Comparison of ENCODE assay signal across 9 cellular contexts in the genomic region with DNA sequence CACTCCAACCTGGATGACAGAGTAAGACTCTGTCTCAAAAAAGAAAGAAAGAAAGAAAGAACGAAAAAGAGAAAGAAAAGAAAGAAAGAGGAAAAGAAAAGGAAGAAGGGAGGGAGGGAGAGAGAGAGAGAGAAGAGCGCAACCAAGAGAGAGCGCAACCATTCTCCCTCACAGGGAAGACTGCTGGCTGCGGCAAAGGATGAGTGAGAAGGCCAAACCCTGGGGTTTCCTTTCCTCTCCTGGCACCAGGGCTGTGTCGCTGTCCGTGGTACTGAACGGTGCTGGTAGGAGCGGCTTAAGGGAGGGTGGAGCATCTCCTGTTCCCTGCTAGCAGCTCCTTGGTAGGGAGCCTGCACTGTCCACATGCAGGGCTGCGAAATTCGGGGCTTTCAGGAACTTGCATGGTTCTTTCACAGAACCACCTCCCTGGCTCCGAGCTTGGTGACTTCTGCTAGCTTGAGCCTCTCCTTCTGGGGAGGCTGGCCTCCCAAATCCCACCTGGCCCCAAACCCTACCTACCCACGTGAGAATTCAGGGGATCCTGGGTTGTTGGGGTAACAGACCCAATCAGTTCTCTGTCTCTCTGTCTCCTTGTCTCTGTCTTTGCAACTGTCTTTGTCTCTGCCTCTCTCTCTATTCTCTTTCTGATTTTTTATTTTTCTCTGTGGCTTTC. TPM values are rescaled to one million over a fixed set of nuclear protein-coding genes. Genes with fewer than 3 reads are reported as not detected.
DNase-seq lines count a peak whose midpoint lies in the region; ATAC-seq and TF ChIP-seq lines count a peak whose summit lies in the region.
"Had no signal": no experiment of that assay in that cellular context is flagged by ENCODE, and none has a peak within 500 bp of the region (broad histone marks: within the 10 kb centered on the region; RNA-seq: fewer than 3 reads in every experiment).

No MANE protein-coding gene starts in this region.

- no peak overlapping the region for H3K9ac ChIP-seq in endodermal cell (ENCODE audit: extremely low read depth, low read length, poor library complexity, severe bottlenecking)

- no peak for TF ChIP-seq CTCF in endodermal cell (conservative IDR thresholded peaks at IDR 0.05)

- DNase-seq in EH (ENCODE audit: low read depth) (peak; percentile 88), NCI-H1048 (lab: John Stamatoyannopoulos, UW) (peak; percentile 69), endodermal cell (peak; percentile 99), myocyte (ENCODE audit: low read depth) (peak; percentile 95), NCI-H1436 treated with DMSO at 0.1 percent for 48 hours (lab: John Stamatoyannopoulos, UW) (no peak)
- peak; percentile 81 for DNase-seq in activated CD8-positive, alpha-beta memory T cell treated with anti-CD3 and anti-CD28 coated beads for 24 hours

- no peaks in the 10 kb centered on the region for H3K36me3 Mint-ChIP-seq in endodermal cell (ENCODE audit: low read depth)
- H3K36me3 Mint-ChIP-seq in stimulated activated memory B cell treated with anti-CD40 and anti-IgM and Interleukin-4, amounts not matched to agents 10 μg/mL and 1 μg/mL and 100 μg/mL, for 72 hours, result no peaks in the 10 kb centered on the region

- no peak overlapping the region for H3K4me3 ChIP-seq in endodermal cell (ENCODE audit: low read length)

- peaks cover 11% of the 10 kb centered on the region for H3K9me3 ChIP-seq in endodermal cell (ENCODE audit: control insufficient read depth, low read length)

- no peak overlapping the region for H3K27ac ChIP-seq in endodermal cell (ENCODE audit: low read depth, low read length)

- H3K4me1 Mint-ChIP-seq in endodermal cell, result no peaks in the 10 kb centered on the region
- H3K4me1 Mint-ChIP-seq in stimulated activated memory B cell treated with anti-CD40 and anti-IgM and Interleukin-4, amounts not matched to agents 10 μg/mL and 1 μg/mL and 100 μg/mL, for 72 hours, result no peaks in the 10 kb centered on the region
- H3K4me1 Mint-ChIP-seq: IgD-negative memory B cell had no signal

- H3K27ac Mint-ChIP-seq in endodermal cell, result no peak overlapping the region
- H3K27ac Mint-ChIP-seq in stimulated activated memory B cell treated with anti-CD40 and anti-IgM and Interleukin-4, amounts not matched to agents 10 μg/mL and 1 μg/mL and 100 μg/mL, for 72 hours, result no peak overlapping the region
- H3K27ac Mint-ChIP-seq: IgD-negative memory B cell had no signal

- H3K9me3 Mint-ChIP-seq in endodermal cell, result peaks cover 17% of the 10 kb centered on the region
- H3K9me3 Mint-ChIP-seq in stimulated activated memory B cell treated with anti-CD40 and anti-IgM and Interleukin-4, amounts not matched to agents 10 μg/mL and 1 μg/mL and 100 μg/mL, for 72 hours, result peaks cover 26% of the 10 kb centered on the region

- H3K4me1 ChIP-seq in endodermal cell (ENCODE audit: control insufficient read depth, insufficient read depth, low read length), result no peaks in the 10 kb centered on the region

- 5 to 8% methylated on average over 4 to 12 of the region's 12 CpGs for WGBS in endodermal cell (ENCODE audit: insufficient coverage in 1 of 2, insufficient read length in 1 of 2), 2 experiments

- H3K4me3 Mint-ChIP-seq in endodermal cell, result no peak overlapping the region
- H3K4me3 Mint-ChIP-seq in stimulated activated memory B cell treated with anti-CD40 and anti-IgM and Interleukin-4, amounts not matched to agents 10 μg/mL and 1 μg/mL and 100 μg/mL, for 72 hours, result no peak overlapping the region

- peaks cover 89% of the 10 kb centered on the region for H3K27me3 Mint-ChIP-seq in endodermal cell (ENCODE audit: insufficient read depth)
- peaks cover 29% of the 10 kb centered on the region for H3K27me3 Mint-ChIP-seq in stimulated activated memory B cell treated with anti-CD40 and anti-IgM and Interleukin-4, amounts not matched to agents 10 μg/mL and 1 μg/mL and 100 μg/mL, for 72 hours

- H3K27me3 ChIP-seq in endodermal cell (ENCODE audit: control insufficient read depth, insufficient read depth, low read length, poor library complexity, severe bottlenecking), result peaks cover 59% of the 10 kb centered on the region

- H3K36me3 ChIP-seq in endodermal cell (ENCODE audit: control insufficient read depth, insufficient read depth, low read length), result no peaks in the 10 kb centered on the region

- ATAC-seq in stimulated activated memory B cell treated with anti-CD40 and anti-IgM and Interleukin-4, amounts not matched to agents 10 μg/mL and 1 μg/mL and 100 μg/mL, for 72 hours, result peak; percentile 54
- ATAC-seq in HG03520 (IDR thresholded peaks at IDR 0.05; ENCODE audit: unreplicated experiment), result no peak

RNA-seq across cellular contexts. Expression of a gene that starts 51.1 kb away (rescaled TPM):
- total RNA-seq in endodermal cell (not detected), myocyte (not detected in 2 replicates)
- not detected for polyA plus RNA-seq in endodermal cell (2013, experiment 1 of 2)
- not detected for polyA plus RNA-seq in endodermal cell (2013, experiment 2 of 2)
- not detected for polyA plus RNA-seq in myocyte (2012)
- polyA plus RNA-seq: IgD-negative memory B cell had no signal
